Comparison of ENCODE assay signal across 8 cellular contexts in the genomic region with DNA sequence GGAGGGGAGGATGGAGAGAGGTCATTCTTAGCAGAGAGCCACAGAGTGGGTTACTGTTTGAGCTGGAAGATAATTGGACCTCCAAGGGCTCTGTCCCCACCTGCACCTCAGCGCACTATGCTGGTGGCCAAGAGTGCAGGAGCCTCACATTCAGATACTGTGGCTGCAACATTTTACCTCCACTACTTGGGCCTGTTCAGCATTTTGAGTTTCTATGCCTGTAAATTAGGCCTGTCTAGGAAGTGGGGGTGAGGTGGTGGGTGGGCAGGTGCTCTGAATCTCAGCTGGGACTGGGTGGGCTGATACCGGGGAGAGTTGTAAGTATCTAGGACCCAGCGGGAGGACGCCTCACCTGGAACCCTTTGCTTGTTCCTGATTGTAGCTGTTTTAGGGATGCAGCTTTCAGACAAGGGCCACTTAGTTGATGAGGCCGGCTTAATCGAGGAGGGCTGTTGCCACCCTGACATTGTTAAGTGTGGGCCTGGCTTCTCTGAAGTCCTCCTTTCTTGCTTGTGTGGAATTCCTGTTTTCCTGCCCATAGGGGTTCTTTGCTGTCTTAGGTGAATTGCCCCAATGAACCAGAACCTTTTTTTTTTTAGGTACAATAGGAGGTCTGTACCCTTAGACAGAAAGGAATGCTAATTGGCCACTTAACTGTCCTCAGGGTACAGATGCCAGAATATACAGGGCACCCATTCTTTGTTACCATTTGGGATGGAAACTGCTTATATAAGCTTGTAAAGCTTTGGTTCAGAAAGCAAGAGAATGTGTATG.
DNase-seq lines count a peak whose midpoint lies in the region; ATAC-seq and TF ChIP-seq lines count a peak whose summit lies in the region.

No MANE protein-coding gene starts in this region.

- no peak overlapping the region for H3K4me3 ChIP-seq in right lobe of liver
- H3K4me3 ChIP-seq in tibial artery: no peak overlapping the region

- no peak for ATAC-seq in activated T-cell treated with anti-CD3 and anti-CD28 coated beads, Interleukin-2, amount 50 U/mL, for 72 hours (replicated peaks in 1 of 2)
- ATAC-seq in right lobe of liver (no peak), HG03095 (IDR thresholded peaks at IDR 0.05; ENCODE audit: unreplicated experiment) (no peak), HG02642 (IDR thresholded peaks at IDR 0.05; ENCODE audit: poor library complexity, unreplicated experiment) (no peak)

- H3K4me1 ChIP-seq in right lobe of liver (peaks cover 0 to 59% (median 31%) of the 10 kb centered on the region in 4 donors), tibial artery (peaks cover 0 to 66% (median 40%) of the 10 kb centered on the region in 4 donors)

- intact Hi-C loops in right lobe of liver (cut with DNase I) (no loop called here), tibial artery (cut with DNase I; ENCODE audit: low total_unique reads) (no loop called here)

- DNase-seq in activated T-cell treated with anti-CD3 and anti-CD28 coated beads, Interleukin-2, amount 50 U/mL, for 72 hours: no peak
- DNase-seq in activated T-cell treated with anti-CD3 and anti-CD28 coated beads, Interleukin-2, amount 50 U/mL, for 48 hours: no peak
- DNase-seq in activated naive CD8-positive, alpha-beta T cell treated with anti-CD3 and anti-CD28 coated beads for 36 hours: no peak
- DNase-seq in right lobe of liver: no peak
- peak in 1 of 2 donors; percentile 43 for DNase-seq in tibial artery
- no peak for DNase-seq in NCI-H2196 (lab: John Stamatoyannopoulos, UW; ENCODE audit: unreplicated experiment)

- WGBS in right lobe of liver (ENCODE audit: insufficient coverage, low coverage, low lambda C conversion rate, missing lambda C conversion rate): no CpG with 5 or more reads among the region's 6 CpGs

- H3K9me3 Mint-ChIP-seq in activated T-cell treated with anti-CD3 and anti-CD28 coated beads, Interleukin-2, amount 50 U/mL, for 72 hours: no peaks in the 10 kb centered on the region
- H3K9me3 Mint-ChIP-seq in activated naive CD8-positive, alpha-beta T cell treated with anti-CD3 and anti-CD28 coated beads for 36 hours: no peaks in the 10 kb centered on the region

- no peaks in the 10 kb centered on the region for H3K27me3 ChIP-seq in right lobe of liver
- no peaks in the 10 kb centered on the region for H3K27me3 ChIP-seq in tibial artery

- H3K4me3 Mint-ChIP-seq in activated T-cell treated with anti-CD3 and anti-CD28 coated beads, Interleukin-2, amount 50 U/mL, for 72 hours: peak overlapping the region; percentile 72 to 82
- H3K4me3 Mint-ChIP-seq in activated naive CD8-positive, alpha-beta T cell treated with anti-CD3 and anti-CD28 coated beads for 36 hours: no peak overlapping the region

- peaks cover 2% of the 10 kb centered on the region in 2 donors for H3K36me3 Mint-ChIP-seq in activated T-cell treated with anti-CD3 and anti-CD28 coated beads, Interleukin-2, amount 50 U/mL, for 72 hours (ENCODE audit: insufficient read depth in 2 of 2)
- peaks cover 3% of the 10 kb centered on the region for H3K36me3 Mint-ChIP-seq in activated naive CD8-positive, alpha-beta T cell treated with anti-CD3 and anti-CD28 coated beads for 36 hours

- H3K27me3 Mint-ChIP-seq in activated T-cell treated with anti-CD3 and anti-CD28 coated beads, Interleukin-2, amount 50 U/mL, for 72 hours (ENCODE audit: low read depth): no peaks in the 10 kb centered on the region
- H3K27me3 Mint-ChIP-seq in activated naive CD8-positive, alpha-beta T cell treated with anti-CD3 and anti-CD28 coated beads for 36 hours: no peaks in the 10 kb centered on the region

- H3K36me3 ChIP-seq in right lobe of liver (no peaks in the 10 kb centered on the region), tibial artery (no peaks in the 10 kb centered on the region)

- TF ChIP-seq POLR2A in right lobe of liver (IDR thresholded peaks at IDR 0.05): no peak

- H3K4me1 Mint-ChIP-seq in activated T-cell treated with anti-CD3 and anti-CD28 coated beads, Interleukin-2, amount 50 U/mL, for 72 hours (ENCODE audit: low read depth): peaks cover 73% of the 10 kb centered on the region
- H3K4me1 Mint-ChIP-seq in activated naive CD8-positive, alpha-beta T cell treated with anti-CD3 and anti-CD28 coated beads for 36 hours: peaks cover 76% of the 10 kb centered on the region

- H3K27ac Mint-ChIP-seq in activated T-cell treated with anti-CD3 and anti-CD28 coated beads, Interleukin-2, amount 50 U/mL, for 72 hours: no peak overlapping the region
- H3K27ac Mint-ChIP-seq in activated naive CD8-positive, alpha-beta T cell treated with anti-CD3 and anti-CD28 coated beads for 36 hours: peak overlapping the region; percentile 76

- peak overlapping the region in 2 of 3 donors; percentile 6 to 56 for H3K27ac ChIP-seq in right lobe of liver
- peak overlapping the region; percentile 57 to 65 for H3K27ac ChIP-seq in tibial artery

- TF ChIP-seq CTCF in right lobe of liver (IDR thresholded peaks at IDR 0.05): no peak
- no peak for TF ChIP-seq CTCF in tibial artery (IDR thresholded peaks at IDR 0.05)

- no peaks in the 10 kb centered on the region for H3K9me3 ChIP-seq in right lobe of liver
- H3K9me3 ChIP-seq in tibial artery: no peaks in the 10 kb centered on the region
